In genomic region chr7:50531928-50532327, GRCh38 we compare ENCODE assay signal across 12 cellular contexts. TPM values are rescaled to one million over a fixed set of nuclear protein-coding genes. Genes with fewer than 3 reads are reported as not detected.
DNase-seq lines count a peak whose midpoint lies in the region; ATAC-seq, FAIRE-seq and TF ChIP-seq lines count a peak whose summit lies in the region.
"Had no signal": no experiment of that assay in that cellular context is flagged by ENCODE, and none has a peak within 500 bp of the region (broad histone marks: within the 10 kb centered on the region; RNA-seq: fewer than 3 reads in every experiment).

No MANE protein-coding gene starts in this region.

- H3K27ac Mint-ChIP-seq in stimulated activated naive CD8-positive, alpha-beta T cell treated with anti-CD3 and anti-CD28 coated beads, Interleukin-15, Interleukin-2, amounts not matched to agents 100 ng/mL and 50 ng/mL, for 24 hours = peak overlapping the region; percentile 50
- no peak overlapping the region for H3K27ac Mint-ChIP-seq in stimulated activated naive CD8-positive, alpha-beta T cell treated with anti-CD3 and anti-CD28 coated beads, Interleukin-15, amount 100 ng/mL, for 72 hours
- no peak overlapping the region for H3K27ac Mint-ChIP-seq in endodermal cell
- no peak overlapping the region for H3K27ac Mint-ChIP-seq in naive thymus-derived CD4-positive, alpha-beta T cell

- intact Hi-C loops in naive thymus-derived CD4-positive, alpha-beta T cell (cut with micrococcal nuclease) = loop anchor here in 1 of 2 donors (10.0 kb wide), 1 partner anchor 63 kb away; no protein-coding TSS in a partner anchor

- peaks cover 10% of the 10 kb centered on the region for H3K4me1 ChIP-seq in endodermal cell (ENCODE audit: control insufficient read depth, insufficient read depth, low read length)
- no peaks in the 10 kb centered on the region for H3K4me1 ChIP-seq in naive thymus-derived CD4-positive, alpha-beta T cell (ENCODE audit: control insufficient read depth in 2 of 2, insufficient read depth in 2 of 2, low read length in 2 of 2)
- H3K4me1 ChIP-seq: ascending aorta had no signal

- POLR2A ChIA-PET in naive thymus-derived CD4-positive, alpha-beta T cell (lab: Charles Lee) = no interaction called here

- H3K36me3 ChIP-seq in endodermal cell (ENCODE audit: control insufficient read depth, insufficient read depth, low read length) = no peaks in the 10 kb centered on the region
- no peaks in the 10 kb centered on the region for H3K36me3 ChIP-seq in naive thymus-derived CD4-positive, alpha-beta T cell (ENCODE audit: control insufficient read depth in 2 of 3, insufficient read depth in 3 of 3, low read length in 3 of 3)
- H3K36me3 ChIP-seq: ascending aorta, esophagus squamous epithelium, SJSA1 had no signal

- WGBS in endodermal cell (ENCODE audit: insufficient coverage in 1 of 2, insufficient read length in 1 of 2), 2 experiments = 91 to 98% methylated on average over 5 to 7 of the region's 7 CpGs

- H3K27me3 ChIP-seq in endodermal cell (ENCODE audit: control insufficient read depth, insufficient read depth, low read length, poor library complexity, severe bottlenecking) = no peaks in the 10 kb centered on the region
- no peaks in the 10 kb centered on the region for H3K27me3 ChIP-seq in naive thymus-derived CD4-positive, alpha-beta T cell (ENCODE audit: control insufficient read depth in 2 of 2, insufficient read depth in 2 of 2, low read length in 2 of 2)
- H3K27me3 ChIP-seq: ascending aorta, SJSA1 had no signal

- no peak for TF ChIP-seq CTCF in endodermal cell (conservative IDR thresholded peaks at IDR 0.05)
- TF ChIP-seq CTCF in GM20000 (IDR thresholded peaks at IDR 0.05; ENCODE audit: extremely low read depth, missing control alignments) = no peak

- no peak overlapping the region for H3K4me3 Mint-ChIP-seq in stimulated activated naive CD8-positive, alpha-beta T cell treated with anti-CD3 and anti-CD28 coated beads, Interleukin-15, Interleukin-2, amounts not matched to agents 100 ng/mL and 50 ng/mL, for 24 hours
- H3K4me3 Mint-ChIP-seq in stimulated activated naive CD8-positive, alpha-beta T cell treated with anti-CD3 and anti-CD28 coated beads, Interleukin-15, amount 100 ng/mL, for 72 hours = no peak overlapping the region
- no peak overlapping the region for H3K4me3 Mint-ChIP-seq in endodermal cell
- no peak overlapping the region for H3K4me3 Mint-ChIP-seq in naive thymus-derived CD4-positive, alpha-beta T cell

- no peaks in the 10 kb centered on the region for H3K36me3 Mint-ChIP-seq in stimulated activated naive CD8-positive, alpha-beta T cell treated with anti-CD3 and anti-CD28 coated beads, Interleukin-15, Interleukin-2, amounts not matched to agents 100 ng/mL and 50 ng/mL, for 24 hours (ENCODE audit: low read depth)
- no peaks in the 10 kb centered on the region for H3K36me3 Mint-ChIP-seq in endodermal cell (ENCODE audit: low read depth)
- no peaks in the 10 kb centered on the region for H3K36me3 Mint-ChIP-seq in naive thymus-derived CD4-positive, alpha-beta T cell

- FAIRE-seq in urothelium cell line (lab: Jason Lieb, UNC) = peak; percentile 44

- H3K27me3 Mint-ChIP-seq in stimulated activated naive CD8-positive, alpha-beta T cell treated with anti-CD3 and anti-CD28 coated beads, Interleukin-15, Interleukin-2, amounts not matched to agents 100 ng/mL and 50 ng/mL, for 24 hours = peaks cover 12% of the 10 kb centered on the region
- H3K27me3 Mint-ChIP-seq in stimulated activated naive CD8-positive, alpha-beta T cell treated with anti-CD3 and anti-CD28 coated beads, Interleukin-15, amount 100 ng/mL, for 72 hours = peaks cover 10% of the 10 kb centered on the region
- H3K27me3 Mint-ChIP-seq in endodermal cell (ENCODE audit: insufficient read depth) = no peaks in the 10 kb centered on the region
- peaks cover 0 to 15% (median 10%) of the 10 kb centered on the region in 5 donors for H3K27me3 Mint-ChIP-seq in naive thymus-derived CD4-positive, alpha-beta T cell

- CTCF ChIA-PET in naive thymus-derived CD4-positive, alpha-beta T cell (lab: Charles Lee) = no interaction called here

- no peak for DNase-seq in stimulated activated naive CD8-positive, alpha-beta T cell treated with anti-CD3 and anti-CD28 coated beads, Interleukin-15, amount 100 ng/mL, for 72 hours
- peak; percentile 94 for DNase-seq in NCI-H69 (lab: John Stamatoyannopoulos, UW)
- peak; percentile 42 for DNase-seq in endodermal cell
- DNase-seq in urothelium cell line (ENCODE audit: low spot score) = no peak
- DNase-seq in SIG-M5 treated with dmso at 0.1 percent for 504 hours (lab: John Stamatoyannopoulos, UW; ENCODE audit: unreplicated experiment) = no peak
- no peak for DNase-seq in GM20000 (ENCODE audit: low spot score)
- no peak for DNase-seq in naive thymus-derived CD4-positive, alpha-beta T cell
- DNase-seq: esophagus squamous epithelium had no signal

- H3K9me3 Mint-ChIP-seq in stimulated activated naive CD8-positive, alpha-beta T cell treated with anti-CD3 and anti-CD28 coated beads, Interleukin-15, Interleukin-2, amounts not matched to agents 100 ng/mL and 50 ng/mL, for 24 hours = no peaks in the 10 kb centered on the region
- no peaks in the 10 kb centered on the region for H3K9me3 Mint-ChIP-seq in stimulated activated naive CD8-positive, alpha-beta T cell treated with anti-CD3 and anti-CD28 coated beads, Interleukin-15, amount 100 ng/mL, for 72 hours
- H3K9me3 Mint-ChIP-seq in endodermal cell = peaks cover 3% of the 10 kb centered on the region
- no peaks in the 10 kb centered on the region for H3K9me3 Mint-ChIP-seq in naive thymus-derived CD4-positive, alpha-beta T cell

- H3K9ac ChIP-seq in endodermal cell (ENCODE audit: extremely low read depth, low read length, poor library complexity, severe bottlenecking) = no peak overlapping the region

- no peak overlapping the region for H3K4me3 ChIP-seq in endodermal cell (ENCODE audit: low read length)
- H3K4me3 ChIP-seq in naive thymus-derived CD4-positive, alpha-beta T cell (ENCODE audit: low read length) = no peak overlapping the region
- H3K4me3 ChIP-seq: ascending aorta, esophagus squamous epithelium, SJSA1 had no signal

- no peak for ATAC-seq in stimulated activated naive CD8-positive, alpha-beta T cell treated with anti-CD3 and anti-CD28 coated beads, Interleukin-15, amount 100 ng/mL, for 72 hours
- ATAC-seq in naive thymus-derived CD4-positive, alpha-beta T cell = no peak

- H3K9me3 ChIP-seq in endodermal cell (ENCODE audit: control insufficient read depth, low read length) = peaks cover 7% of the 10 kb centered on the region
- H3K9me3 ChIP-seq in naive thymus-derived CD4-positive, alpha-beta T cell (ENCODE audit: control insufficient read depth in 2 of 3, low read length in 3 of 3) = no peaks in the 10 kb centered on the region
- H3K9me3 ChIP-seq: ascending aorta, esophagus squamous epithelium, SJSA1 had no signal

- peak overlapping the region; percentile 74 for H3K27ac ChIP-seq in endodermal cell (ENCODE audit: low read depth, low read length)
- H3K27ac ChIP-seq in naive thymus-derived CD4-positive, alpha-beta T cell (ENCODE audit: low read depth, low read length) = no peak overlapping the region
- H3K27ac ChIP-seq: ascending aorta, esophagus squamous epithelium, SJSA1 had no signal

- peaks cover 11% of the 10 kb centered on the region for H3K4me1 Mint-ChIP-seq in stimulated activated naive CD8-positive, alpha-beta T cell treated with anti-CD3 and anti-CD28 coated beads, Interleukin-15, Interleukin-2, amounts not matched to agents 100 ng/mL and 50 ng/mL, for 24 hours (ENCODE audit: low read depth)
- peaks cover 10% of the 10 kb centered on the region for H3K4me1 Mint-ChIP-seq in stimulated activated naive CD8-positive, alpha-beta T cell treated with anti-CD3 and anti-CD28 coated beads, Interleukin-15, amount 100 ng/mL, for 72 hours
- peaks cover 32% of the 10 kb centered on the region for H3K4me1 Mint-ChIP-seq in endodermal cell
- peaks cover 0 to 5% (median 0%) of the 10 kb centered on the region in 7 donors for H3K4me1 Mint-ChIP-seq in naive thymus-derived CD4-positive, alpha-beta T cell

RNA-seq across cellular contexts. Expression of gene DDC, which starts 33.3 kb away (rescaled TPM):
- total RNA-seq in endodermal cell = 1 to 10 TPM; 1.1 TPM
- 2.1 TPM for polyA plus RNA-seq in endodermal cell (2013, experiment 1 of 2)
- 1.4 TPM for polyA plus RNA-seq in endodermal cell (2013, experiment 2 of 2)
- total RNA-seq in naive thymus-derived CD4-positive, alpha-beta T cell = not detected
- not detected for polyA plus RNA-seq in naive thymus-derived CD4-positive, alpha-beta T cell
- total RNA-seq: ascending aorta, SJSA1 had no signal
- polyA plus RNA-seq: BJ had no signal

Comparison
In these comparisons a context has a peak if more than half of its experiments do, and no peak if none do; other contexts are left out.
1. DNase-seq: peak in NCI-H69 (single experiment) and endodermal cell (single experiment); none in stimulated activated naive CD8-positive, alpha-beta T cell treated with anti-CD3 and anti-CD28 coated beads, Interleukin-15, amount 100 ng/mL, for 72 hours (0 of 2), urothelium cell line (single experiment), SIG-M5 treated with dmso at 0.1 percent for 504 hours (single experiment), GM20000 (single experiment) and naive thymus-derived CD4-positive, alpha-beta T cell (0 of 9).